In the genomic region with DNA sequence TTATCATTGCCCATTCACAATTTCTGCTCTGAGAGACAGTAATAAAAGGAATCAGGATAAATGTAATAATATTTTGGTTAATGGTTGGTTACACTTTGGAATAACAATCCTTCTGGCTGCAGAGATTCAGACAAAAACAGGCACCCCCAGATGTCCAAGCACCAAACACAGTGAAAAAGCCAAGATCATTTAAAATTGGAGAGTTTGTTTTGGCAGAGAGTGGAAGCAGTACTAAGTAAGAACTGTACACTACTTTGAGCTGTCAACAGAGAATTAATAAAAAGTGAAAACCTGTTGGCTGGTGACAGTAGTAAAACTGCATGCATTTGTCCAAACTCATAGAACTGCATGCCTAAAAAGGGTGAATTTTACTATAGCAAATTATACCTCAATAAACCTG, we compare ENCODE assay signal across 2 cellular contexts.
TF ChIP-seq lines count a peak whose summit lies in the region.

No MANE protein-coding gene starts in this region.

TF ChIP-seq in SK-N-SH, 30 proteins besides CTCF, POLR2A, EP300 and RAD21 (continued from another document):
- TF ChIP-seq PBX3 (IDR thresholded peaks at IDR 0.05) = no peak
TF ChIP-seq in SK-N-SH: peak in this region for 0.

TF ChIP-seq in SK-N-SH treated with all-trans-retinoic acid at 6 μM for 48 hours, 23 proteins besides CTCF, POLR2A, EP300 and RAD21 (continued from another document):
- TF ChIP-seq, protein P1, sequence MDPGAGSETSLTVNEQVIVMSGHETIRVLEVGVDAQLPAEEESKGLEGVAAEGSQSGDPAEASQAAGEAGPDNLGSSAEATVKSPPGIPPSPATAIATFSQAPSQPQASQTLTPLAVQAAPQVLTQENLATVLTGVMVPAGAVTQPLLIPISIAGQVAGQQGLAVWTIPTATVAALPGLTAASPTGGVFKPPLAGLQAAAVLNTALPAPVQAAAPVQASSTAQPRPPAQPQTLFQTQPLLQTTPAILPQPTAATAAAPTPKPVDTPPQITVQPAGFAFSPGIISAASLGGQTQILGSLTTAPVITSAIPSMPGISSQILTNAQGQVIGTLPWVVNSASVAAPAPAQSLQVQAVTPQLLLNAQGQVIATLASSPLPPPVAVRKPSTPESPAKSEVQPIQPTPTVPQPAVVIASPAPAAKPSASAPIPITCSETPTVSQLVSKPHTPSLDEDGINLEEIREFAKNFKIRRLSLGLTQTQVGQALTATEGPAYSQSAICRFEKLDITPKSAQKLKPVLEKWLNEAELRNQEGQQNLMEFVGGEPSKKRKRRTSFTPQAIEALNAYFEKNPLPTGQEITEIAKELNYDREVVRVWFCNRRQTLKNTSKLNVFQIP (CRISPR knock-in tag; IDR thresholded peaks at IDR 0.05; ENCODE audit: borderline replicate concordance, low read depth) = no peak
- TF ChIP-seq, protein P2, sequence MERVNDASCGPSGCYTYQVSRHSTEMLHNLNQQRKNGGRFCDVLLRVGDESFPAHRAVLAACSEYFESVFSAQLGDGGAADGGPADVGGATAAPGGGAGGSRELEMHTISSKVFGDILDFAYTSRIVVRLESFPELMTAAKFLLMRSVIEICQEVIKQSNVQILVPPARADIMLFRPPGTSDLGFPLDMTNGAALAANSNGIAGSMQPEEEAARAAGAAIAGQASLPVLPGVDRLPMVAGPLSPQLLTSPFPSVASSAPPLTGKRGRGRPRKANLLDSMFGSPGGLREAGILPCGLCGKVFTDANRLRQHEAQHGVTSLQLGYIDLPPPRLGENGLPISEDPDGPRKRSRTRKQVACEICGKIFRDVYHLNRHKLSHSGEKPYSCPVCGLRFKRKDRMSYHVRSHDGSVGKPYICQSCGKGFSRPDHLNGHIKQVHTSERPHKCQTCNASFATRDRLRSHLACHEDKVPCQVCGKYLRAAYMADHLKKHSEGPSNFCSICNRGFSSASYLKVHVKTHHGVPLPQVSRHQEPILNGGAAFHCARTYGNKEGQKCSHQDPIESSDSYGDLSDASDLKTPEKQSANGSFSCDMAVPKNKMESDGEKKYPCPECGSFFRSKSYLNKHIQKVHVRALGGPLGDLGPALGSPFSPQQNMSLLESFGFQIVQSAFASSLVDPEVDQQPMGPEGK (CRISPR knock-in tag; IDR thresholded peaks at IDR 0.05; ENCODE audit: borderline replicate concordance) = no peak
